ENCODE assay signal across 23 cellular contexts in the genomic region with DNA sequence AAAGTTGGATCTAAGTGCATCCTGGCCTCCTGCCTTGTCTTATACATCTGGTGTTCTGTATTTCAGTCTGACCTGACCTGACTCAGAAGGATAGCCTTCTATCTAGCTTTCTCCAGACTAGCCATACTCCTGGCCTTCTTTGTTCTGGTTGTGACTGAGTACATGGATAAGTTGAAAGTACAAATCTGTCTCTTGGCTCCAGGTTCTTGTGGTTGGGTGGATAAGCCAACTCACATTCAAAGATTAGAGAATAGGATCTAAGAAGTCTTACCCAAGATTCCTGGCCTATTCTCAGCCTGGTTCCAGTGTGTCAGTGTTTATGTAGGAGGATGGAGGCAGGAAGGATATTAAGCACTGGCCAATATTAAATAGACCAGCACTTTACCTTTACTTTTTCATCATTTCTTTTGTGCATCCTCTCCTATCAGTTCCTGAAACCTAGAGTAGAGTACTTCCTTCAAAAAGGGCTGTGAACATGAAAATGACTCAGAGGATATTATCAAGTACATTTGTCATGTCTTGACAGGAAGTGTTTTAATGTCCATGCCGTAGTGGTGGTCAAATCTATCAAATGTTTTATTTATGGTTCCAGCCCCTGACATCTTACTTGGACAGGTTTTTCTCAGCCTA.
DNase-seq lines count a peak whose midpoint lies in the region; ATAC-seq, FAIRE-seq and TF ChIP-seq lines count a peak whose summit lies in the region.
"Had no signal": no experiment of that assay in that cellular context is flagged by ENCODE, and none has a peak within 500 bp of the region (broad histone marks: within the 10 kb centered on the region; RNA-seq: fewer than 3 reads in every experiment).

No MANE protein-coding gene starts in this region.

- FAIRE-seq in HTR-8/SVneo (lab: Jason Lieb, UNC) (no peak), astrocyte (lab: Jason Lieb, UNC) (no peak)

- no peaks in the 10 kb centered on the region for H3K4me1 Mint-ChIP-seq in astrocyte (ENCODE audit: low read depth, unreplicated experiment)
- H3K4me1 Mint-ChIP-seq: activated CD4-positive, alpha-beta T cell treated with anti-CD3 and anti-CD28 coated beads, Interleukin-2, amount 10 ng/mL, durations not matched to agents 24 days and 14 days; activated naive CD8-positive, alpha-beta T cell treated with anti-CD3 and anti-CD28 coated beads for 36 hours had no signal

- H3K27ac ChIP-seq in astrocyte (ENCODE audit: low read depth, low read length): no peak overlapping the region
- no peak overlapping the region for H3K27ac ChIP-seq in body of pancreas
- H3K27ac ChIP-seq: breast epithelium, right atrium auricular region, vagina had no signal

- no peaks in the 10 kb centered on the region for H3K9me3 Mint-ChIP-seq in astrocyte (ENCODE audit: unreplicated experiment)
- H3K9me3 Mint-ChIP-seq: activated CD4-positive, alpha-beta T cell treated with anti-CD3 and anti-CD28 coated beads, Interleukin-2, amount 10 ng/mL, durations not matched to agents 24 days and 14 days; CD8-positive, alpha-beta T cell had no signal

- no peak overlapping the region for H3K9ac ChIP-seq in astrocyte (ENCODE audit: low read length)

- ATAC-seq in body of pancreas: no peak
- ATAC-seq: activated CD8-positive, alpha-beta memory T cell treated with anti-CD3 and anti-CD28 coated beads, Interleukin-2, amount 10 ng/mL, durations not matched to agents 7 days and 5 days; CD8-positive, alpha-beta T cell had no signal

- no peak overlapping the region for H3K4me3 Mint-ChIP-seq in astrocyte (ENCODE audit: unreplicated experiment)
- H3K4me3 Mint-ChIP-seq: activated CD4-positive, alpha-beta T cell treated with anti-CD3 and anti-CD28 coated beads, Interleukin-2, amount 10 ng/mL, durations not matched to agents 24 days and 14 days; activated CD8-positive, alpha-beta memory T cell treated with anti-CD3 and anti-CD28 coated beads, Interleukin-2, amount 10 ng/mL, durations not matched to agents 7 days and 5 days; activated naive CD8-positive, alpha-beta T cell treated with anti-CD3 and anti-CD28 coated beads for 36 hours; activated T-helper 1 cell treated with anti-CD3 and anti-CD28 coated beads, Interleukin-12 subunit alpha, Interleukin-12 subunit beta, Interleukin-2, Interleukin-4 antibody, amounts not matched to agents 30 ng/mL and 10 ng/mL and 1 ng/mL, durations not matched to agents 14 hours and 24 hours and 36 hours; CD8-positive, alpha-beta T cell had no signal

- TF ChIP-seq CTCF in astrocyte (IDR thresholded peaks at IDR 0.05; ENCODE audit: insufficient read depth, low read depth, low read length) (no peak), fibroblast of pulmonary artery (IDR thresholded peaks at IDR 0.05; ENCODE audit: low read length, missing control alignments) (no peak), body of pancreas (IDR thresholded peaks at IDR 0.05) (no peak)

- intact Hi-C loops in body of pancreas (cut with DNase I): no loop called here

- H3K27me3 ChIP-seq in astrocyte (ENCODE audit: insufficient read depth, low read length) (no peaks in the 10 kb centered on the region), body of pancreas (no peaks in the 10 kb centered on the region)
- H3K27me3 ChIP-seq: breast epithelium, right atrium auricular region, vagina had no signal

- H4K20me1 ChIP-seq in astrocyte (ENCODE audit: insufficient read depth, low read length): no peaks in the 10 kb centered on the region

- H3K36me3 Mint-ChIP-seq in astrocyte (ENCODE audit: low read depth, unreplicated experiment): no peaks in the 10 kb centered on the region
- H3K36me3 Mint-ChIP-seq: activated CD8-positive, alpha-beta memory T cell treated with anti-CD3 and anti-CD28 coated beads, Interleukin-2, amount 10 ng/mL, durations not matched to agents 7 days and 5 days; activated naive CD8-positive, alpha-beta T cell treated with anti-CD3 and anti-CD28 coated beads for 36 hours; CD8-positive, alpha-beta T cell had no signal

- H3K4me3 ChIP-seq in astrocyte (ENCODE audit: insufficient read depth, low read depth, low read length): no peak overlapping the region
- no peak overlapping the region for H3K4me3 ChIP-seq in fibroblast of pulmonary artery (replicated peaks; ENCODE audit: low read depth, low read length)
- no peak overlapping the region for H3K4me3 ChIP-seq in body of pancreas
- H3K4me3 ChIP-seq: breast epithelium, right atrium auricular region, vagina had no signal

- H3K9me3 ChIP-seq in astrocyte (ENCODE audit: insufficient read depth, low read depth, low read length) (no peaks in the 10 kb centered on the region), body of pancreas (no peaks in the 10 kb centered on the region)
- H3K9me3 ChIP-seq: breast epithelium, right atrium auricular region, vagina had no signal

- H3K4me1 ChIP-seq in astrocyte (ENCODE audit: insufficient read depth, low read length): no peaks in the 10 kb centered on the region
- H3K4me1 ChIP-seq in body of pancreas: no peaks in the 10 kb centered on the region
- H3K4me1 ChIP-seq: breast epithelium, vagina had no signal

- H2AFZ ChIP-seq in astrocyte (ENCODE audit: low read depth, low read length): no peak overlapping the region

- WGBS in body of pancreas, 2 donors: 12 to 28% methylated on average over 1 of the region's 1 CpG

- no peak overlapping the region for H3K27ac Mint-ChIP-seq in astrocyte (ENCODE audit: unreplicated experiment)
- H3K27ac Mint-ChIP-seq: activated CD4-positive, alpha-beta T cell treated with anti-CD3 and anti-CD28 coated beads, Interleukin-2, amount 10 ng/mL, durations not matched to agents 24 days and 14 days; activated CD8-positive, alpha-beta memory T cell treated with anti-CD3 and anti-CD28 coated beads, Interleukin-2, amount 10 ng/mL, durations not matched to agents 7 days and 5 days; activated naive CD8-positive, alpha-beta T cell treated with anti-CD3 and anti-CD28 coated beads for 36 hours; activated T-helper 1 cell treated with anti-CD3 and anti-CD28 coated beads, Interleukin-12 subunit alpha, Interleukin-12 subunit beta, Interleukin-2, Interleukin-4 antibody, amounts not matched to agents 30 ng/mL and 10 ng/mL and 1 ng/mL, durations not matched to agents 14 hours and 24 hours and 36 hours; CD8-positive, alpha-beta T cell had no signal

- no peaks in the 10 kb centered on the region for H3K79me2 ChIP-seq in astrocyte (ENCODE audit: insufficient read depth, low read length)

- H3K27me3 Mint-ChIP-seq in astrocyte (ENCODE audit: low read depth, unreplicated experiment): no peaks in the 10 kb centered on the region
- H3K27me3 Mint-ChIP-seq: activated naive CD8-positive, alpha-beta T cell treated with anti-CD3 and anti-CD28 coated beads for 36 hours had no signal

- no peak overlapping the region for H3K4me2 ChIP-seq in astrocyte (ENCODE audit: low read length)

- DNase-seq in EH (ENCODE audit: low read depth) (peak; percentile 52), HTR-8/SVneo (ENCODE audit: insufficient read length, low spot score) (peak; percentile 39), astrocyte (ENCODE audit: low read depth) (peak; percentile 91), fibroblast of pulmonary artery (ENCODE audit: low read depth) (peak; percentile 60), T-helper 9 cell (no peak), body of pancreas (no peak), NCI-H1048 (lab: John Stamatoyannopoulos, UW) (no peak), COR-L47 (lab: John Stamatoyannopoulos, UW) (no peak)
- DNase-seq: activated CD4-positive, alpha-beta T cell treated with anti-CD3 and anti-CD28 coated beads, Interleukin-2, amount 10 ng/mL, durations not matched to agents 24 days and 14 days; activated CD8-positive, alpha-beta memory T cell treated with anti-CD3 and anti-CD28 coated beads, Interleukin-2, amount 10 ng/mL, durations not matched to agents 7 days and 5 days; activated naive CD8-positive, alpha-beta T cell treated with anti-CD3 and anti-CD28 coated beads for 36 hours; CD8-positive, alpha-beta T cell; GOT3; left cardiac atrium; mesenchymal stem cell; NCI-H1417; NCI-H510A treated with DMSO at 0.1 percent for 48 hours; substantia nigra; SW 1271 had no signal

- no peaks in the 10 kb centered on the region for H3K36me3 ChIP-seq in astrocyte (ENCODE audit: insufficient read depth, low read length)
- no peaks in the 10 kb centered on the region for H3K36me3 ChIP-seq in body of pancreas (replicated peaks in 1 of 2; ENCODE audit: insufficient read depth in 1 of 2, low read depth in 2 of 2)
- H3K36me3 ChIP-seq: breast epithelium, right atrium auricular region, vagina had no signal

- TF ChIP-seq POLR2A in body of pancreas (IDR thresholded peaks at IDR 0.05): no peak

Comparison
In these comparisons a context has a peak if more than half of its experiments do, and no peak if none do; other contexts are left out.
1. DNase-seq: peak in EH (single experiment), HTR-8/SVneo (single experiment), astrocyte (single experiment) and fibroblast of pulmonary artery (single experiment); none in T-helper 9 cell (single experiment), body of pancreas (0 of 4), NCI-H1048 (single experiment) and COR-L47 (single experiment).